7 cellular contexts compared by ENCODE assay signal in genomic region chr11:66543263-66544107, GRCh38. TPM values are rescaled to one million over a fixed set of nuclear protein-coding genes. Genes with fewer than 3 reads are reported as not detected.
DNase-seq lines count a peak whose midpoint lies in the region; ATAC-seq and TF ChIP-seq lines count a peak whose summit lies in the region.
"Had no signal": no experiment of that assay in that cellular context is flagged by ENCODE, and none has a peak within 500 bp of the region (broad histone marks: within the 10 kb centered on the region; RNA-seq: fewer than 3 reads in every experiment).

No MANE protein-coding gene starts in this region.

- TF ChIP-seq CTCF in uterus (IDR thresholded peaks at IDR 0.05): peak; percentile 34 to 63 (median 55)

- peak overlapping the region in 1 of 2 donors; percentile 37 for H3K27ac ChIP-seq in uterus
- H3K27ac ChIP-seq: epithelial cell of prostate had no signal

- peak overlapping the region; percentile 74 for H3K27ac Mint-ChIP-seq in activated T-helper 2 cell treated with anti-CD3 and anti-CD28 coated beads, Interferon-gamma antibody, Interleukin-2, Interleukin-4, amounts not matched to agents 10 μg/mL and 5 μg/mL and 100 μg/mL, durations not matched to agents 14 hours and 24 hours and 36 hours

- H3K9me3 ChIP-seq in uterus: no peaks in the 10 kb centered on the region

- peaks cover 3% of the 10 kb centered on the region for H3K27me3 Mint-ChIP-seq in activated T-helper 2 cell treated with anti-CD3 and anti-CD28 coated beads, Interferon-gamma antibody, Interleukin-2, Interleukin-4, amounts not matched to agents 10 μg/mL and 5 μg/mL and 100 μg/mL, durations not matched to agents 14 hours and 24 hours and 36 hours (ENCODE audit: low read depth)

- H3K4me3 Mint-ChIP-seq in activated T-helper 2 cell treated with anti-CD3 and anti-CD28 coated beads, Interferon-gamma antibody, Interleukin-2, Interleukin-4, amounts not matched to agents 10 μg/mL and 5 μg/mL and 100 μg/mL, durations not matched to agents 14 hours and 24 hours and 36 hours (ENCODE audit: low read depth): peak overlapping the region; percentile 49

- ATAC-seq in HG03108 (IDR thresholded peaks at IDR 0.05; ENCODE audit: unreplicated experiment) (peak; percentile 42), GM18861 (IDR thresholded peaks at IDR 0.05; ENCODE audit: unreplicated experiment) (no peak)

- no peaks in the 10 kb centered on the region for H3K9me3 Mint-ChIP-seq in activated T-helper 2 cell treated with anti-CD3 and anti-CD28 coated beads, Interferon-gamma antibody, Interleukin-2, Interleukin-4, amounts not matched to agents 10 μg/mL and 5 μg/mL and 100 μg/mL, durations not matched to agents 14 hours and 24 hours and 36 hours

- no peaks in the 10 kb centered on the region for H3K36me3 ChIP-seq in uterus

- H3K4me3 ChIP-seq in uterus: no peak overlapping the region

- H3K4me1 Mint-ChIP-seq in activated T-helper 2 cell treated with anti-CD3 and anti-CD28 coated beads, Interferon-gamma antibody, Interleukin-2, Interleukin-4, amounts not matched to agents 10 μg/mL and 5 μg/mL and 100 μg/mL, durations not matched to agents 14 hours and 24 hours and 36 hours (ENCODE audit: low read depth): peaks cover 24% of the 10 kb centered on the region

- DNase-seq in activated T-helper 2 cell treated with anti-CD3 and anti-CD28 coated beads, Interferon-gamma antibody, Interleukin-2, Interleukin-4, amounts not matched to agents 10 μg/mL and 5 μg/mL and 100 μg/mL, durations not matched to agents 14 hours and 24 hours and 36 hours (ENCODE audit: low spot score): peak; percentile 38
- peak; percentile 39 for DNase-seq in kidney glomerular epithelial cell (lab: John Stamatoyannopoulos, UW)
- peak; percentile 48 to 61 for DNase-seq in uterus
- no peak for DNase-seq in mesenteric fat pad (ENCODE audit: low spot score)

- H3K36me3 Mint-ChIP-seq in activated T-helper 2 cell treated with anti-CD3 and anti-CD28 coated beads, Interferon-gamma antibody, Interleukin-2, Interleukin-4, amounts not matched to agents 10 μg/mL and 5 μg/mL and 100 μg/mL, durations not matched to agents 14 hours and 24 hours and 36 hours (ENCODE audit: low read depth): peaks cover 26% of the 10 kb centered on the region

- H3K27me3 ChIP-seq in uterus: no peaks in the 10 kb centered on the region

- peaks cover 0 to 6% of the 10 kb centered on the region in 2 donors for H3K4me1 ChIP-seq in uterus

- TF ChIP-seq POLR2A in uterus (IDR thresholded peaks at IDR 0.05): no peak

- intact Hi-C loops in activated T-helper 2 cell treated with anti-CD3 and anti-CD28 coated beads, Interferon-gamma antibody, Interleukin-2, Interleukin-4, amounts not matched to agents 10 μg/mL and 5 μg/mL and 100 μg/mL, durations not matched to agents 14 hours and 24 hours and 36 hours (cut with micrococcal nuclease): no loop called here
- intact Hi-C loops in uterus (cut with DNase I; ENCODE audit: low total_unique reads): no loop called here

RNA-seq across cellular contexts. Expression of gene ZDHHC24, which starts 2.4 kb away (rescaled TPM):
- 14.0 and 14.4 TPM in 2 replicates for total RNA-seq in activated T-helper 2 cell treated with anti-CD3 and anti-CD28 coated beads, Interferon-gamma antibody, Interleukin-2, Interleukin-4, amounts not matched to agents 10 μg/mL and 5 μg/mL and 100 μg/mL, durations not matched to agents 14 hours and 24 hours and 36 hours
- total RNA-seq in uterus (10 to 100 TPM in 2 of 4 donors, 1 to 10 TPM in 1, under 1 TPM in 1; 0.29 to 11.9 (median 8.9) TPM), mesenteric fat pad (14.1 TPM)

RNA-seq across cellular contexts. Expression of gene ACTN3, which starts 3.2 kb away (rescaled TPM):
- total RNA-seq in activated T-helper 2 cell treated with anti-CD3 and anti-CD28 coated beads, Interferon-gamma antibody, Interleukin-2, Interleukin-4, amounts not matched to agents 10 μg/mL and 5 μg/mL and 100 μg/mL, durations not matched to agents 14 hours and 24 hours and 36 hours: 0.07 and 0.14 TPM in 2 replicates
- total RNA-seq in uterus (under 1 TPM in 1 of 4 donors, not detected in 3; 0.46 TPM), mesenteric fat pad (0.10 TPM)

RNA-seq across cellular contexts. Expression of gene CTSF, which starts 24.9 kb away (rescaled TPM):
- total RNA-seq in activated T-helper 2 cell treated with anti-CD3 and anti-CD28 coated beads, Interferon-gamma antibody, Interleukin-2, Interleukin-4, amounts not matched to agents 10 μg/mL and 5 μg/mL and 100 μg/mL, durations not matched to agents 14 hours and 24 hours and 36 hours: 0.73 and 0.85 TPM in 2 replicates
- 10 to 100 TPM; 61.2 to 89.1 (median 83.6) TPM for total RNA-seq in uterus
- 44.2 TPM for total RNA-seq in mesenteric fat pad

RNA-seq across cellular contexts. Expression of gene BBS1, which starts 33.0 kb away (rescaled TPM):
- 12.6 and 14.9 TPM in 2 replicates for total RNA-seq in activated T-helper 2 cell treated with anti-CD3 and anti-CD28 coated beads, Interferon-gamma antibody, Interleukin-2, Interleukin-4, amounts not matched to agents 10 μg/mL and 5 μg/mL and 100 μg/mL, durations not matched to agents 14 hours and 24 hours and 36 hours
- total RNA-seq in uterus: 10 to 100 TPM; 32.1 to 84.4 (median 56.8) TPM
- total RNA-seq in mesenteric fat pad: 14.8 TPM

RNA-seq across cellular contexts. Expression of gene CCDC87, which starts 49.4 kb away (rescaled TPM):
- 0.09 and 0.14 TPM in 2 replicates for total RNA-seq in activated T-helper 2 cell treated with anti-CD3 and anti-CD28 coated beads, Interferon-gamma antibody, Interleukin-2, Interleukin-4, amounts not matched to agents 10 μg/mL and 5 μg/mL and 100 μg/mL, durations not matched to agents 14 hours and 24 hours and 36 hours
- total RNA-seq in uterus (under 1 TPM in 1 of 4 donors, not detected in 3; 0.52 TPM), mesenteric fat pad (not detected)

Comparison
In these comparisons a context has a peak if more than half of its experiments do, and no peak if none do; other contexts are left out.
1. RNA of gene CTSF, which starts 24.9 kb away (total RNA-seq): 61.2 to 89.1 TPM in uterus and 44.2 TPM in mesenteric fat pad (single experiment); 0.73 to 0.85 TPM in activated T-helper 2 cell treated with anti-CD3 and anti-CD28 coated beads, Interferon-gamma antibody, Interleukin-2, Interleukin-4, amounts not matched to agents 10 μg/mL and 5 μg/mL and 100 μg/mL, durations not matched to agents 14 hours and 24 hours and 36 hours; every median in the first group is over 10 times any median in the second.